Comparison of ENCODE assay signal across 14 cellular contexts in genomic region chr10:13000431-13000830, GRCh38. TPM values are rescaled to one million over a fixed set of nuclear protein-coding genes. Genes with fewer than 3 reads are reported as not detected.
DNase-seq lines count a peak whose midpoint lies in the region; ATAC-seq, FAIRE-seq and TF ChIP-seq lines count a peak whose summit lies in the region.
"Had no signal": no experiment of that assay in that cellular context is flagged by ENCODE, and none has a peak within 500 bp of the region (broad histone marks: within the 10 kb centered on the region; RNA-seq: fewer than 3 reads in every experiment).

No MANE protein-coding gene starts in this region.

- H3F3A ChIP-seq in neural progenitor cell (ENCODE audit: low read depth) (peaks cover 5% of the 10 kb centered on the region), GM23248 (ENCODE audit: insufficient read depth) (no peaks in the 10 kb centered on the region)

- H3K9me3 Mint-ChIP-seq in neural progenitor cell, result no peaks in the 10 kb centered on the region
- H3K9me3 Mint-ChIP-seq: activated naive CD8-positive, alpha-beta T cell treated with anti-CD3 and anti-CD28 coated beads, Interleukin-2, amount 10 ng/mL, durations not matched to agents 7 days and 5 days had no signal

- DNase-seq in right atrium auricular region (ENCODE audit: low spot score), result no peak
- DNase-seq in cardiac septum (ENCODE audit: low spot score), result no peak
- no peak for DNase-seq in dorsolateral prefrontal cortex
- no peak for DNase-seq in neural progenitor cell (ENCODE audit: low spot score)
- DNase-seq in aorta, result no peak
- no peak for DNase-seq in GM23248
- DNase-seq in GM19239 (ENCODE audit: insufficient read length, low spot score), result no peak
- DNase-seq in activated effector memory CD4-positive, alpha-beta T cell treated with Interleukin-2 at 50 U/mL for 16 hours, result no peak
- DNase-seq: activated CD4-positive, alpha-beta T cell treated with anti-CD3 and anti-CD28 coated beads, Interleukin-2, amount 50 U/mL, for 48 hours; effector CD8-positive, alpha-beta T cell; EL; NCI-H2081; SW 1271 had no signal

- H3K4me1 ChIP-seq in right atrium auricular region (peaks cover 0 to 5% of the 10 kb centered on the region in 2 donors), neural progenitor cell (peaks cover 3% of the 10 kb centered on the region), aorta (ENCODE audit: control insufficient read depth in 1 of 2, insufficient read depth in 2 of 2, low read length in 2 of 2) (peaks cover 0 to 11% of the 10 kb centered on the region in 2 donors), GM23248 (ENCODE audit: insufficient read depth) (no peaks in the 10 kb centered on the region)

- H3K27me3 ChIP-seq in right atrium auricular region, result no peaks in the 10 kb centered on the region
- peaks cover 0 to 24% (median 0%) of the 10 kb centered on the region in 45 donors for H3K27me3 ChIP-seq in dorsolateral prefrontal cortex
- peaks cover 60% of the 10 kb centered on the region for H3K27me3 ChIP-seq in neural progenitor cell
- no peaks in the 10 kb centered on the region for H3K27me3 ChIP-seq in aorta (ENCODE audit: control insufficient read depth in 1 of 2, insufficient read depth in 2 of 2, low read length in 1 of 2)
- peaks cover 25% of the 10 kb centered on the region for H3K27me3 ChIP-seq in GM23248 (replicated peaks; ENCODE audit: insufficient read depth)

- H3K4me3 Mint-ChIP-seq in neural progenitor cell, result peak overlapping the region; percentile 79

- H3K27ac ChIP-seq in right atrium auricular region, result peak overlapping the region in 1 of 2 donors; percentile 41
- peak overlapping the region in 31 of 59 donors; percentile 4 to 80 (median 66) for H3K27ac ChIP-seq in dorsolateral prefrontal cortex
- no peak overlapping the region for H3K27ac ChIP-seq in neural progenitor cell
- H3K27ac ChIP-seq in aorta (ENCODE audit: low read depth in 1 of 2, low read length in 2 of 2), result no peak overlapping the region
- H3K27ac ChIP-seq in GM23248, result no peak overlapping the region

- no peak overlapping the region for H3K27ac Mint-ChIP-seq in neural progenitor cell
- H3K27ac Mint-ChIP-seq: activated naive CD8-positive, alpha-beta T cell treated with anti-CD3 and anti-CD28 coated beads, Interleukin-2, amount 10 ng/mL, durations not matched to agents 7 days and 5 days had no signal

- H3K4me1 Mint-ChIP-seq in neural progenitor cell, result peaks cover 11% of the 10 kb centered on the region

- no peak for FAIRE-seq in GM19239 (lab: Jason Lieb, UNC)

- no peaks in the 10 kb centered on the region for H3K36me3 ChIP-seq in right atrium auricular region
- no peaks in the 10 kb centered on the region for H3K36me3 ChIP-seq in neural progenitor cell
- no peaks in the 10 kb centered on the region for H3K36me3 ChIP-seq in aorta (ENCODE audit: control insufficient read depth in 1 of 2, insufficient read depth in 2 of 2, low read length in 1 of 2)
- H3K36me3 ChIP-seq in GM23248 (ENCODE audit: low read depth), result no peaks in the 10 kb centered on the region

- no peaks in the 10 kb centered on the region for H3K36me3 Mint-ChIP-seq in neural progenitor cell
- H3K36me3 Mint-ChIP-seq: activated naive CD8-positive, alpha-beta T cell treated with anti-CD3 and anti-CD28 coated beads, Interleukin-2, amount 10 ng/mL, durations not matched to agents 7 days and 5 days had no signal

- no peak for TF ChIP-seq CTCF in right atrium auricular region (IDR thresholded peaks at IDR 0.05)
- no peak for TF ChIP-seq CTCF in dorsolateral prefrontal cortex (IDR thresholded peaks at IDR 0.05 in 54 of 56, conservative IDR thresholded peaks at IDR 0.05 in 2 of 56; ENCODE audit: low read depth in 1 of 56, partially characterized antibody in 56 of 56)
- TF ChIP-seq CTCF in neural progenitor cell (IDR thresholded peaks at IDR 0.05), result no peak

- H3K27me3 Mint-ChIP-seq in neural progenitor cell (ENCODE audit: insufficient read depth, low read depth), result peaks cover 35% of the 10 kb centered on the region

- H3K79me2 ChIP-seq in neural progenitor cell (ENCODE audit: low read depth) (no peaks in the 10 kb centered on the region), GM23248 (ENCODE audit: insufficient read depth) (no peaks in the 10 kb centered on the region)

- H2AFZ ChIP-seq in neural progenitor cell (replicated peaks) (no peak overlapping the region), GM23248 (no peak overlapping the region)

- H3K9me3 ChIP-seq in right atrium auricular region, result no peaks in the 10 kb centered on the region
- H3K9me3 ChIP-seq in neural progenitor cell (ENCODE audit: low read depth), result no peaks in the 10 kb centered on the region
- no peaks in the 10 kb centered on the region for H3K9me3 ChIP-seq in aorta (ENCODE audit: control insufficient read depth, low read length)
- no peaks in the 10 kb centered on the region for H3K9me3 ChIP-seq in GM23248 (ENCODE audit: low read depth)

- WGBS in aorta, 2 donors, result 27 to 29% methylated on average over 4 of the region's 4 CpGs
- 16 to 19% methylated on average over 4 of the region's 4 CpGs for WGBS in GM23248 (ENCODE audit: low coverage in 1 of 2, low lambda C conversion rate in 2 of 2, missing lambda C conversion rate in 2 of 2), 2 experiments

- no peak overlapping the region for H3K9ac ChIP-seq in neural progenitor cell
- H3K9ac ChIP-seq in GM23248, result no peak overlapping the region

- no peaks in the 10 kb centered on the region for H3K9me2 ChIP-seq in GM23248 (ENCODE audit: insufficient read depth)

- H3K4me2 ChIP-seq in neural progenitor cell (no peak overlapping the region), GM23248 (ENCODE audit: unreplicated experiment) (no peak overlapping the region)

- no peak for ATAC-seq in aorta (ENCODE audit: low FRiP score)

- no peaks in the 10 kb centered on the region for H4K20me1 ChIP-seq in neural progenitor cell (ENCODE audit: low read depth)
- H4K20me1 ChIP-seq in GM23248 (ENCODE audit: insufficient read depth), result no peaks in the 10 kb centered on the region

- H3K4me3 ChIP-seq in right atrium auricular region, result peak overlapping the region; percentile 41 to 53
- H3K4me3 ChIP-seq in dorsolateral prefrontal cortex, result peak overlapping the region in 54 of 59 donors; percentile 15 to 70 (median 56)
- H3K4me3 ChIP-seq in neural progenitor cell, result no peak overlapping the region
- peak overlapping the region; percentile 80 to 88 for H3K4me3 ChIP-seq in aorta (ENCODE audit: low read length in 2 of 2)
- H3K4me3 ChIP-seq in GM23248, result no peak overlapping the region

- in situ Hi-C loops in GM23248 (cut with MboI), result no loop called here

- intact Hi-C loops in cardiac septum (cut with DNase I) (no loop called here), dorsolateral prefrontal cortex (cut with DNase I) (no loop called here), aorta (cut with DNase I) (loop anchor here (5.0 kb wide), 2 partner anchors 37 to 93 kb away; no protein-coding TSS in a partner anchor)

RNA-seq across cellular contexts. Expression of gene CCDC3, which starts 1.1 kb away (rescaled TPM):
- total RNA-seq in right atrium auricular region (10 to 100 TPM; 10.0 to 14.9 TPM), cardiac septum (6.4 TPM), dorsolateral prefrontal cortex (10 to 100 TPM; 13.6 to 72.4 (median 49.8) TPM), neural progenitor cell (ENCODE audit: low replicate concordance) (0.87 TPM in 1 of 2 replicates, not detected in the other), aorta (100 to 1,000 TPM; 119 to 166 TPM)
- polyA plus RNA-seq in aorta (10 to 100 TPM; 46.5 to 50.0 TPM), GM23248 (2016; fragmentation: Nextera tagmentation; extraction: Ambion mirVana) (not detected in 2 replicates)
- not detected in 2 replicates for total RNA-seq in GM23248 (2014; rRNA removed; shearing (Covaris generic))
- total RNA-seq: activated naive CD8-positive, alpha-beta T cell treated with anti-CD3 and anti-CD28 coated beads, Interleukin-2, amount 10 ng/mL, durations not matched to agents 7 days and 5 days had no signal

Comparison
In these comparisons a context has a peak if more than half of its experiments do, and no peak if none do; other contexts are left out.
1. H3K27ac ChIP-seq: peak in dorsolateral prefrontal cortex (31 of 59); none in neural progenitor cell (single experiment), aorta (0 of 2) and GM23248 (single experiment).
2. H3K4me3 ChIP-seq: peak in right atrium auricular region (2 of 2), dorsolateral prefrontal cortex (54 of 59) and aorta (2 of 2); none in neural progenitor cell (single experiment) and GM23248 (single experiment).
3. intact Hi-C loops: an anchor here in aorta (5.0 kb wide); none called in cardiac septum and dorsolateral prefrontal cortex.